Comparison of ENCODE assay signal across 1 cellular context in the genomic region with DNA sequence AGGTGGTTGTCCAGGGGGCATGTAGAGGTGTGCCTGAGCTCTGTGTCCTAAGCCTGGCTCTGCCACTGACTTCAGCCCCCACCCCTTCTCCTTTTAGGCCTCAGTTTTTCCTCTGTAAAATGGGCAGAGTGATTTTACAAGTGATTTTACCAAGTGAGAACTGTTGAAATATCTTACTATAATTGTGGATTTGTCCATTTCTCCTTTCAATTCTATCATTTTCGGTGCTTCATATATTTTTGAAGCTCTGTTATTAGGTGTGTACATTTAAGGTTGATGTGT.
TF ChIP-seq lines count a peak whose summit lies in the region.

No MANE protein-coding gene starts in this region.

TF ChIP-seq in HepG2, 621 proteins besides CTCF, POLR2A, EP300 and RAD21:
- TF ChIP-seq ZNF629 (CRISPR knock-in tag; conservative IDR thresholded peaks at IDR 0.05) (peak; percentile 78), KLF15 (CRISPR knock-in tag; IDR thresholded peaks at IDR 0.05; ENCODE audit: borderline replicate concordance) (no peak)
